Comparison of ENCODE assay signal across 10 cellular contexts in the genomic region with DNA sequence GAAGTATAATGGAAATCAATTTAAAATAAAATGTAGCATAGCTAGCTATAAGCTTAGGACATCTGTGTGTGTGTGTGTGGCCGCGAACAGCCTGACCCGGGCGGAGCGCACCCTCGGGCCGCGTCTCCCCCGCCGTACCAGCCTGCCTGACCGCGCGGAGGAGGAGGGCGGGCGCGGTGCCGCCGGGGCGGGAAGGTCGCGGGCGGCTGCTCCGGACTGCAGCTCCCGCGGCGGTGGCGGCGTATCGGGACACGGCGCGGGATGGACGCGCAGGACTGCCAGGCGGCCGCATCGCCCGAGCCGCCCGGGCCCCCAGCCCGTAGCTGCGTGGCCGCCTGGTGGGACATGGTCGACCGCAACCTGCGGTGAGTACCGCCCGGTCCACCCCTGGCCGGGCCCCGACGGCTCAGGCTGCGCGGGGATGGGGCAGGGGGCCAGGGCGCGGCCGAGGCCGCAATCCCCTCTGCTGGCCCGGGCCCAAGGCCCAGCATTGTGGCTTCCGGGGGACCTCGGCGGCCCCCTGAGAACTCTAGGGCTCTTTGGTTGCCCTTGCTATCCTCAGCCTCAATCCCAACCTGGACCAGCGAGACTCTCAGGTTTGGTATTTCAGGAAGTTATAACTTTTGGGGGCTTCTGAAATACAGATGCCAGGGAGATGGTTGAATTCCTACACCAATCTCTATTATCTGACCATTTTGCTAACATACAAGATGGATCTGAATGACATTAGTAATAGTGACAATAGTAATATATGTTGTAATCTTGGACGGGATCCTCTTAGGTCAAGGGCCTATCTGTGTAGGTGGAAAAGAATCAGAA. TPM values are rescaled to one million over a fixed set of nuclear protein-coding genes. Genes with fewer than 3 reads are reported as not detected.
A peak's percentile ranks its signal among the peaks of the same experiment; 100 is the strongest.
DNase-seq lines count a peak whose midpoint lies in the region; TF ChIP-seq lines count a peak whose summit lies in the region.
"Had no signal": no experiment of that assay in that cellular context is flagged by ENCODE, and none has a peak within 500 bp of the region (broad histone marks: within the 10 kb centered on the region; RNA-seq: fewer than 3 reads in every experiment).

A gene with protein sequence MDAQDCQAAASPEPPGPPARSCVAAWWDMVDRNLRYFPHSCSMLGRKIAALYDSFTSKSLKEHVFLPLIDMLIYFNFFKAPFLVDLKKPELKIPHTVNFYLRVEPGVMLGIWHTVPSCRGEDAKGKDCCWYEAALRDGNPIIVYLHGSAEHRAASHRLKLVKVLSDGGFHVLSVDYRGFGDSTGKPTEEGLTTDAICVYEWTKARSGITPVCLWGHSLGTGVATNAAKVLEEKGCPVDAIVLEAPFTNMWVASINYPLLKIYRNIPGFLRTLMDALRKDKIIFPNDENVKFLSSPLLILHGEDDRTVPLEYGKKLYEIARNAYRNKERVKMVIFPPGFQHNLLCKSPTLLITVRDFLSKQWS (plus strand): TSS at position 140 of the 819 bp plus-strand sequence. CDS start 122 bp downstream, at position 262.

- H3K23me2 ChIP-seq in H9 (ENCODE audit: insufficient read length, low read depth, low read length, poor library complexity, severe bottlenecking) = peaks cover 3% of the 10 kb centered on the region

- H3K14ac ChIP-seq in H9 (ENCODE audit: insufficient read depth, low read length) = peak within 1 kb of the TSS; percentile 72; the same call in 1 of the 2 replicates

- no peak for DNase-seq in H9
- DNase-seq in choroid plexus epithelial cell (ENCODE audit: low read depth) = peak; percentile 24
- DNase-seq in left kidney (ENCODE audit: low read depth, low spot score) = peak; percentile 70
- no peak for DNase-seq in smooth muscle cell (lab: John Stamatoyannopoulos, UW; ENCODE audit: unreplicated experiment)
- DNase-seq in RPMI8226 = no peak
- DNase-seq in MV-4-11 (lab: John Stamatoyannopoulos, UW) = no peak
- DNase-seq in HuH-7.5 (ENCODE audit: low spot score) = no peak
- DNase-seq: activated T-cell treated with anti-CD3 and anti-CD28 coated beads for 4 hours, NCI-H187 treated with DMSO at 0.1 percent for 48 hours had no signal

- no peak within 1 kb of the TSS for H2AK5ac ChIP-seq in H9 (ENCODE audit: insufficient read length, low read length)

- H4K8ac ChIP-seq in H9 (replicated peaks; ENCODE audit: insufficient read length, low read depth, low read length) = no peak within 1 kb of the TSS

- no peak within 1 kb of the TSS for H3K56ac ChIP-seq in H9 (ENCODE audit: insufficient read length, low read depth, low read length)

- H4K20me1 ChIP-seq in H9 (ENCODE audit: control insufficient read depth, insufficient read depth, insufficient read length) (no peaks in the 10 kb centered on the region), smooth muscle cell (ENCODE audit: low read depth) (no peaks in the 10 kb centered on the region)

- H3K4me3 Mint-ChIP-seq in H9 = peak within 1 kb of the TSS; percentile 49 to 63

- H4K5ac ChIP-seq in H9 (ENCODE audit: insufficient read length, low read depth, low read length) = no peak within 1 kb of the TSS

- peaks cover 11 to 19% of the 10 kb centered on the region in 2 experiments for H3K4me1 Mint-ChIP-seq in H9

- H3K18ac ChIP-seq in H9 (ENCODE audit: insufficient read length, low read depth, low read length) = no peak within 1 kb of the TSS

- H3K4me3 ChIP-seq in choroid plexus epithelial cell (ENCODE audit: low read depth, low read length) (peak within 1 kb of the TSS; percentile 36), smooth muscle cell (peak within 1 kb of the TSS; percentile 13)

- no peak within 1 kb of the TSS; a peak in 1 of 7 replicates for H3K27ac Mint-ChIP-seq in H9

- H3K27me3 Mint-ChIP-seq in H9 (ENCODE audit: low read depth) = peaks cover 56% of the 10 kb centered on the region

- WGBS in H9 (ENCODE audit: extremely low coverage, insufficient read length, low lambda C conversion rate) = no CpG with 5 or more reads among the region's 63 CpGs
- WGBS in smooth muscle cell (ENCODE audit: low lambda C conversion rate) = 11% methylated on average over 52 of the region's 63 CpGs

- H3K36me3 Mint-ChIP-seq in H9 (ENCODE audit: insufficient read depth in 1 of 3, low read depth in 3 of 3) = no peaks in the 10 kb centered on the region

- no peak within 1 kb of the TSS for H3K4ac ChIP-seq in H9 (ENCODE audit: low read depth, low read length)

- H3K4me2 ChIP-seq in H9 (ENCODE audit: insufficient read depth, insufficient read length, low read length) (peak within 1 kb of the TSS; percentile 35), smooth muscle cell (peak within 1 kb of the TSS; percentile 80)

- H2BK5ac ChIP-seq in H9 (ENCODE audit: insufficient read length, low read length) = no peak within 1 kb of the TSS

- TF ChIP-seq CTCF in H9 (conservative IDR thresholded peaks at IDR 0.05) (no peak), choroid plexus epithelial cell (conservative IDR thresholded peaks at IDR 0.05; ENCODE audit: low read depth, low read length) (no peak), smooth muscle cell (IDR thresholded peaks at IDR 0.05; ENCODE audit: borderline replicate concordance, insufficient read depth, poor library complexity, severe bottlenecking) (no peak)

- no peaks in the 10 kb centered on the region for H3K36me3 ChIP-seq in smooth muscle cell (ENCODE audit: low read depth)

- H3K79me1 ChIP-seq in H9 (ENCODE audit: insufficient read depth, low read depth, low read length, poor library complexity, severe bottlenecking) = no peaks in the 10 kb centered on the region

- H3K9me3 ChIP-seq in H9 (ENCODE audit: control insufficient read depth, low read depth, low read length) = no peaks in the 10 kb centered on the region
- H3K9me3 ChIP-seq in smooth muscle cell (replicated peaks; ENCODE audit: low read depth) = no peaks in the 10 kb centered on the region

- H3K9ac ChIP-seq in H9 (ENCODE audit: extremely low read depth, insufficient read length, low read length) = no peak within 1 kb of the TSS
- H3K9ac ChIP-seq in smooth muscle cell (ENCODE audit: low read depth) = no peak within 1 kb of the TSS

- H3T11ph ChIP-seq in H9 (ENCODE audit: low read length) = no peak within 1 kb of the TSS

- no peak within 1 kb of the TSS for H2BK120ac ChIP-seq in H9 (ENCODE audit: low read depth, low read length, poor library complexity, severe bottlenecking)

- no peaks in the 10 kb centered on the region for H3F3A ChIP-seq in smooth muscle cell (ENCODE audit: low read depth)

- H3K9me3 Mint-ChIP-seq in H9 = no peaks in the 10 kb centered on the region

- H2AFZ ChIP-seq in H9 (ENCODE audit: low read length) = no peak within 1 kb of the TSS
- H2AFZ ChIP-seq in smooth muscle cell (ENCODE audit: low read depth) = no peak within 1 kb of the TSS

- H4K91ac ChIP-seq in H9 (ENCODE audit: insufficient read length, low read depth, low read length) = no peak within 1 kb of the TSS

- H3K79me2 ChIP-seq in H9 (ENCODE audit: insufficient read depth, low read length) (no peaks in the 10 kb centered on the region), smooth muscle cell (ENCODE audit: low read depth) (no peaks in the 10 kb centered on the region)

- H2BK12ac ChIP-seq in H9 (ENCODE audit: insufficient read length, low read depth, low read length) = no peak within 1 kb of the TSS

- H3K27ac ChIP-seq in H9 (ENCODE audit: insufficient read length, low read depth, low read length) (no peak within 1 kb of the TSS), smooth muscle cell (ENCODE audit: low read depth) (no peak within 1 kb of the TSS)

- H3K4me1 ChIP-seq in H9 (ENCODE audit: insufficient read depth, low read length) = peaks cover 2% of the 10 kb centered on the region
- H3K4me1 ChIP-seq in smooth muscle cell (ENCODE audit: low read depth) = no peaks in the 10 kb centered on the region

- H3K27me3 ChIP-seq in H9 (ENCODE audit: insufficient read depth, low read length) (peaks cover 4% of the 10 kb centered on the region; the same call in 1 of the 2 replicates), smooth muscle cell (ENCODE audit: low read depth) (peaks cover 78% of the 10 kb centered on the region)

- no peak within 1 kb of the TSS for H2BK20ac ChIP-seq in H9 (ENCODE audit: low read depth, low read length, poor library complexity, severe bottlenecking)

- H3K23ac ChIP-seq in H9 (ENCODE audit: insufficient read length, low read depth, low read length) = no peak within 1 kb of the TSS

- no peak within 1 kb of the TSS for H2BK15ac ChIP-seq in H9 (ENCODE audit: low read depth, low read length)

RNA-seq across cellular contexts. Expression of the gene that starts here (rescaled TPM):
- total RNA-seq in H9 (2021) (42.4 and 51.0 TPM in 2 replicates), smooth muscle cell (not detected in 2 replicates)
- polyA plus RNA-seq in smooth muscle cell = 0.31 TPM in 1 of 2 replicates, not detected in the other
- total RNA-seq: myocyte had no signal

Comparison
In these comparisons a context has a peak if more than half of its experiments do, and no peak if none do; other contexts are left out.
1. RNA of the gene that starts here (total RNA-seq): 42.4 to 51.0 TPM in H9; not detected in smooth muscle cell; every median in the first group is over 10 times any median in the second.
2. DNase-seq: peak in choroid plexus epithelial cell (single experiment) and left kidney (single experiment); none in H9 (single experiment), smooth muscle cell (single experiment), RPMI8226 (single experiment), MV-4-11 (single experiment) and HuH-7.5 (single experiment).